In the genomic region with DNA sequence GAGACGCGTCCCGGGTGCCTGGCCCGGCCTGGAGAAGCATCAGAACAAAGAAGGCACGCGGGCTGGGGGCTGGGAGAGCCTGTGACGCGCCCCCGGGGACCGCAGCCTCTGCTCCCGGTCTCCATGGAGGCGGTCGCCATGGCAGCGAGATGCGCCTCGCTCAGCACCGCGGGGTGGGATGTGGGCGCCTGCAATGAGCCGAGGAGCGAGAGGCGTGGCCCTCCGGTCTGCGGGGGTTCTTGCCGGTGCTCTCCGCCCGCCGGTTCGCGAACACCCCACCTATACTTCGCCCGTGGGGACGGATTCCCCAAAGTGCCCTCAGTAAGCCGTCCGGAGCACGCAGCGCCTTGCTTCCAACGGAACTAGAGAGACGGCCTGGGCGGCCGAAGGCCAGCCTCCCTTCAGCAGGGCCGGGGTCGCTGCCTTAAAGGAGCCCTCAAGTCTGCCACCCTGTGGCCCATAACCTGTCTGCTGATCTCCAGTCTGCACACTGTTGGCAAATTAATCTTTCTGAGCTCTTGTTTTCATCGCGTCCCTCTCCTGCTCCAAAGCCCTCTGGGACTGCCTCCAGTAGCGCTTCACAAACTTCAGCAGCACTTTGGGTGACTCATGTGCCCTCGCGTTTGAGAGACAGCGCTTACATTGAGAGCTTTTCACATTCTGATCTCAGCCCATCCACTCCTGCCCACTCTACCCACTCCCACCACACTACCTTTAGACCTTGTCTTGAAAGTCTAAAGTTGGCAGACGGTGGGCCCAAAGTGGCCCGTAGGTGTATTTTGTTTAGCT, we compare ENCODE assay signal across 8 cellular contexts. TPM values are rescaled to one million over a fixed set of nuclear protein-coding genes. Genes with fewer than 3 reads are reported as not detected.
DNase-seq lines count a peak whose midpoint lies in the region; ATAC-seq and TF ChIP-seq lines count a peak whose summit lies in the region.

No MANE protein-coding gene starts in this region.

- peak; percentile 60 for ATAC-seq in CD8-positive, alpha-beta T cell
- peak; percentile 26 for ATAC-seq in GM19463 (IDR thresholded peaks at IDR 0.05; ENCODE audit: unreplicated experiment)
- peak; percentile 54 for ATAC-seq in esophagus mucosa
- peak; percentile 65 for ATAC-seq in naive B cell (ENCODE audit: low read depth in 2 of 2)
- peak; percentile 77 for ATAC-seq in stimulated activated effector memory CD8-positive, alpha-beta T cell treated with anti-CD3 and anti-CD28 coated beads, Interleukin-12 subunit alpha, Interleukin-12 subunit beta, amount 100 ng/mL, for 72 hours

- peaks cover 17% of the 10 kb centered on the region for H3K4me1 ChIP-seq in CD8-positive, alpha-beta T cell (ENCODE audit: insufficient read depth, low read length)
- peaks cover 10% of the 10 kb centered on the region; the same call in 1 of the 2 replicates for H3K4me1 ChIP-seq in HUES48 (ENCODE audit: control insufficient read depth, insufficient read depth, low read length)

- peak overlapping the region; percentile 99 for H3K4me3 ChIP-seq in CD8-positive, alpha-beta T cell (ENCODE audit: low read depth, low read length)
- peak overlapping the region; percentile 89 for H3K4me3 ChIP-seq in HUES48 (ENCODE audit: low read depth, low read length)

- TF ChIP-seq CTCF in CD8-positive, alpha-beta T cell (IDR thresholded peaks at IDR 0.05) = peak; percentile 64

- intact Hi-C loops in CD8-positive, alpha-beta T cell (cut with DNase I, micrococcal nuclease) = loop anchor here (1.0 to 10.0 kb wide), 15 partner anchors 13 to 1666 kb away; partner anchors contain the start of genes AP5S1 (in 2 of the 2), CENPB (in 2 of the 2), SPEF1 (in 2 of the 2) and LZTS3 (in 1 of the 2)

- H3K27me3 Mint-ChIP-seq in CD8-positive, alpha-beta T cell (ENCODE audit: low read depth) = peaks cover 4% of the 10 kb centered on the region
- H3K27me3 Mint-ChIP-seq in activated T-cell treated with anti-CD3 and anti-CD28 coated beads, Interleukin-2, amount 50 U/mL, for 24 hours = no peaks in the 10 kb centered on the region
- H3K27me3 Mint-ChIP-seq in naive B cell = no peaks in the 10 kb centered on the region

- POLR2A ChIA-PET in CD8-positive, alpha-beta T cell (lab: Charles Lee) = interaction anchor here (0.7 to 2.9 kb wide), 20 partner anchors 9 to 1045 kb away, joined by 3 to 25 read pairs (median 4); partner anchors contain the start of genes AP5S1, CDC25B, CENPB and MAVS

- H3K27ac ChIP-seq in CD8-positive, alpha-beta T cell (ENCODE audit: low read depth, low read length) = peak overlapping the region; percentile 100
- H3K27ac ChIP-seq in HUES48 (ENCODE audit: low read depth, low read length) = peak overlapping the region; percentile 80

- H3K27me3 ChIP-seq in CD8-positive, alpha-beta T cell (ENCODE audit: insufficient read depth, low read length) = no peaks in the 10 kb centered on the region
- H3K27me3 ChIP-seq in HUES48 (ENCODE audit: control insufficient read depth, insufficient read depth, low read length) = no peaks in the 10 kb centered on the region

- peaks cover 26% of the 10 kb centered on the region for H3K4me1 Mint-ChIP-seq in CD8-positive, alpha-beta T cell (ENCODE audit: low read depth)
- peaks cover 31% of the 10 kb centered on the region for H3K4me1 Mint-ChIP-seq in activated T-cell treated with anti-CD3 and anti-CD28 coated beads, Interleukin-2, amount 50 U/mL, for 24 hours (ENCODE audit: low read depth)
- peaks cover 21 to 41% (median 37%) of the 10 kb centered on the region in 3 donors for H3K4me1 Mint-ChIP-seq in naive B cell
- peaks cover 43% of the 10 kb centered on the region for H3K4me1 Mint-ChIP-seq in stimulated activated effector memory CD8-positive, alpha-beta T cell treated with anti-CD3 and anti-CD28 coated beads, Interleukin-12 subunit alpha, Interleukin-12 subunit beta, amount 100 ng/mL, for 72 hours

- no peaks in the 10 kb centered on the region for H3K9me3 Mint-ChIP-seq in CD8-positive, alpha-beta T cell
- no peaks in the 10 kb centered on the region for H3K9me3 Mint-ChIP-seq in activated T-cell treated with anti-CD3 and anti-CD28 coated beads, Interleukin-2, amount 50 U/mL, for 24 hours
- no peaks in the 10 kb centered on the region for H3K9me3 Mint-ChIP-seq in naive B cell
- no peaks in the 10 kb centered on the region for H3K9me3 Mint-ChIP-seq in stimulated activated effector memory CD8-positive, alpha-beta T cell treated with anti-CD3 and anti-CD28 coated beads, Interleukin-12 subunit alpha, Interleukin-12 subunit beta, amount 100 ng/mL, for 72 hours

- no peaks in the 10 kb centered on the region for H3K36me3 ChIP-seq in CD8-positive, alpha-beta T cell (ENCODE audit: insufficient read depth, low read length)
- no peaks in the 10 kb centered on the region; the same call in 1 of the 2 replicates for H3K36me3 ChIP-seq in HUES48 (ENCODE audit: control insufficient read depth, insufficient read depth, low read length)

- peak; percentile 71 to 92 (median 82) for DNase-seq in CD8-positive, alpha-beta T cell
- DNase-seq in OCI-M2 (lab: John Stamatoyannopoulos, UW; ENCODE audit: unreplicated experiment) (peak; percentile 61), naive B cell (peak; percentile 86)
- peak; percentile 84 for DNase-seq in activated T-cell treated with anti-CD3 and anti-CD28 coated beads, Interleukin-2, amount 50 U/mL, for 24 hours
- DNase-seq in stimulated activated effector memory CD8-positive, alpha-beta T cell treated with anti-CD3 and anti-CD28 coated beads, Interleukin-12 subunit alpha, Interleukin-12 subunit beta, amount 100 ng/mL, for 72 hours (ENCODE audit: low spot score in 2 of 2) = peak; percentile 65 to 88

- peak overlapping the region; percentile 90 for H3K4me3 Mint-ChIP-seq in CD8-positive, alpha-beta T cell
- H3K4me3 Mint-ChIP-seq in activated T-cell treated with anti-CD3 and anti-CD28 coated beads, Interleukin-2, amount 50 U/mL, for 24 hours = peak overlapping the region; percentile 85
- H3K4me3 Mint-ChIP-seq in naive B cell = peak overlapping the region; percentile 87 to 96 (median 94)
- H3K4me3 Mint-ChIP-seq in stimulated activated effector memory CD8-positive, alpha-beta T cell treated with anti-CD3 and anti-CD28 coated beads, Interleukin-12 subunit alpha, Interleukin-12 subunit beta, amount 100 ng/mL, for 72 hours = peak overlapping the region; percentile 86

- H3K9me3 ChIP-seq in CD8-positive, alpha-beta T cell (ENCODE audit: low read length) = no peaks in the 10 kb centered on the region
- no peaks in the 10 kb centered on the region for H3K9me3 ChIP-seq in HUES48 (ENCODE audit: control insufficient read depth, insufficient read depth, low read length)

- peak overlapping the region; percentile 96 for H3K27ac Mint-ChIP-seq in CD8-positive, alpha-beta T cell
- peak overlapping the region; percentile 94 for H3K27ac Mint-ChIP-seq in activated T-cell treated with anti-CD3 and anti-CD28 coated beads, Interleukin-2, amount 50 U/mL, for 24 hours
- H3K27ac Mint-ChIP-seq in naive B cell = peak overlapping the region; percentile 94 to 99 (median 96)
- peak overlapping the region; percentile 94 for H3K27ac Mint-ChIP-seq in stimulated activated effector memory CD8-positive, alpha-beta T cell treated with anti-CD3 and anti-CD28 coated beads, Interleukin-12 subunit alpha, Interleukin-12 subunit beta, amount 100 ng/mL, for 72 hours

- H3K36me3 Mint-ChIP-seq in CD8-positive, alpha-beta T cell = no peaks in the 10 kb centered on the region
- H3K36me3 Mint-ChIP-seq in activated T-cell treated with anti-CD3 and anti-CD28 coated beads, Interleukin-2, amount 50 U/mL, for 24 hours (ENCODE audit: low read depth) = peaks cover 5% of the 10 kb centered on the region
- no peaks in the 10 kb centered on the region for H3K36me3 Mint-ChIP-seq in naive B cell
- peaks cover 6% of the 10 kb centered on the region for H3K36me3 Mint-ChIP-seq in stimulated activated effector memory CD8-positive, alpha-beta T cell treated with anti-CD3 and anti-CD28 coated beads, Interleukin-12 subunit alpha, Interleukin-12 subunit beta, amount 100 ng/mL, for 72 hours

- CTCF ChIA-PET in CD8-positive, alpha-beta T cell (lab: Charles Lee) = interaction anchor here (0.7 to 3.1 kb wide), 16 partner anchors 10 to 88 kb away, joined by 3 to 23 read pairs (median 7); partner anchors contain the start of genes AP5S1 and CENPB

- peak overlapping the region; percentile 63 for H3K9ac ChIP-seq in HUES48 (ENCODE audit: low read depth, low read length)

RNA-seq across cellular contexts. Expression of gene ADISSP, which starts 1.0 kb away (rescaled TPM):
- total RNA-seq in CD8-positive, alpha-beta T cell = 10 to 100 TPM in 1 of 2 experiments, 1 to 10 TPM in 1; 9.6 to 10.7 TPM
- total RNA-seq in esophagus mucosa = 29.1 TPM
- 10 to 100 TPM; 17.3 to 24.9 (median 20.8) TPM for polyA plus RNA-seq in naive B cell (ENCODE audit: low read depth in 6 of 6)

RNA-seq across cellular contexts. Expression of gene SPEF1, which starts 12.7 kb away (rescaled TPM):
- under 1 TPM in 1 of 2 experiments, not detected in 1; 0.16 TPM for total RNA-seq in CD8-positive, alpha-beta T cell
- not detected for total RNA-seq in esophagus mucosa
- polyA plus RNA-seq in naive B cell (ENCODE audit: low read depth in 6 of 6) = not detected

RNA-seq across cellular contexts. Expression of gene CENPB, which starts 18.0 kb away (rescaled TPM):
- 10 to 100 TPM; 23.2 to 24.1 TPM for total RNA-seq in CD8-positive, alpha-beta T cell
- total RNA-seq in esophagus mucosa = 50.8 TPM
- 1 to 10 TPM in 5 of 6 donors, under 1 TPM in 1; 0.27 to 2.2 (median 1.6) TPM for polyA plus RNA-seq in naive B cell (ENCODE audit: low read depth in 6 of 6)

RNA-seq across cellular contexts. Expression of gene CDC25B, which starts 27.6 kb away (rescaled TPM):
- 100 to 1,000 TPM; 135 to 140 TPM for total RNA-seq in CD8-positive, alpha-beta T cell
- total RNA-seq in esophagus mucosa = 42.5 TPM
- polyA plus RNA-seq in naive B cell (ENCODE audit: low read depth in 6 of 6) = 10 to 100 TPM; 13.0 to 22.1 (median 19.5) TPM

RNA-seq across cellular contexts. Expression of gene HSPA12B, which starts 36.1 kb away (rescaled TPM):
- not detected for total RNA-seq in CD8-positive, alpha-beta T cell
- 1.2 TPM for total RNA-seq in esophagus mucosa
- polyA plus RNA-seq in naive B cell (ENCODE audit: low read depth in 6 of 6) = not detected

Comparison
In these comparisons a context has a peak if more than half of its experiments do, and no peak if none do; other contexts are left out.
1. Peak in every context shown above with its lines: DNase-seq, ATAC-seq, H3K4me3 ChIP-seq and H3K27ac ChIP-seq.
2. ATAC-seq: peak in every context shown above with its lines; median percentile 77 in stimulated activated effector memory CD8-positive, alpha-beta T cell treated with anti-CD3 and anti-CD28 coated beads, Interleukin-12 subunit alpha, Interleukin-12 subunit beta, amount 100 ng/mL, for 72 hours; 65 in naive B cell; 60 in CD8-positive, alpha-beta T cell; 54 in esophagus mucosa; 26 in GM19463.